In the genomic region with DNA sequence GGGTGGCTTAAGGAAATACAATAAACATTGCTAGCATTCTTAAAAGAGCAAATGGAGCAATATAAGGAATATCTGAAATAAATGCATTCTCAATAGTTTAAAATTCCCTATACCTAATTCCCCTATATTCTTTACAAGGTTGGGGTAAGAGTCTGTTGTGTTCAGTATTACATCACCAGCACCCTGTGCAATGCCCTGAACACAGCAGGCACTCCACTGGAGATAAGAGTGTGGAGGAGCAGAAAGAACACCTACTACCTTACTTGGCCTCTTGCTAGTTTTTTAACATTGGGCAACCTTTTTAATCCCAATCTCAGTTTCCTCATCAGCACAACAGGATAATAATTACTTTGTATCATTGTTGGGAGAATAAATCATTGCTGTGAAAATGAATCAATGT, we compare ENCODE assay signal across 19 cellular contexts.
"Had no signal": no experiment of that assay in that cellular context is flagged by ENCODE, and none has a peak within 500 bp of the region (broad histone marks: within the 10 kb centered on the region; RNA-seq: fewer than 3 reads in every experiment).

No MANE protein-coding gene starts in this region.

- H3K4me3 ChIP-seq: colonic mucosa, esophagus squamous epithelium, gastroesophageal sphincter, heart right ventricle, thyroid gland had no signal

- DNase-seq: activated CD4-positive, alpha-beta T cell treated with anti-CD3 and anti-CD28 coated beads for 1 hour; activated CD4-positive, alpha-beta T cell treated with anti-CD3 and anti-CD28 coated beads, Interleukin-2, amount 50 U/mL, for 1 hour; activated CD8-positive, alpha-beta T cell treated with anti-CD3 and anti-CD28 coated beads, Interleukin-2, amount 10 ng/mL, durations not matched to agents 7 days and 5 days; activated gamma-delta T cell; aorta; brain microvascular endothelial cell; central memory CD4-positive, alpha-beta T cell; colonic mucosa; endodermal cell; esophagus squamous epithelium; heart right ventricle; islet precursor cell; left colon; naive thymus-derived CD8-positive, alpha-beta T cell; stimulated activated CD4-positive, alpha-beta T cell treated with anti-CD3 and anti-CD28 coated beads, Interleukin-1b, Interleukin-23, amount 100 ng/mL, for 48 hours; substantia nigra; T-helper 9 cell; thyroid gland had no signal

- H3K4me1 ChIP-seq: colonic mucosa had no signal

- H3K9me3 ChIP-seq: colonic mucosa, esophagus squamous epithelium, gastroesophageal sphincter, heart right ventricle, thyroid gland had no signal

- H3K27ac ChIP-seq: brain microvascular endothelial cell, colonic mucosa, esophagus squamous epithelium, gastroesophageal sphincter, heart right ventricle, thyroid gland had no signal

- H3K36me3 ChIP-seq: brain microvascular endothelial cell, colonic mucosa, esophagus squamous epithelium, gastroesophageal sphincter, heart right ventricle, thyroid gland had no signal

- H3K27me3 ChIP-seq: brain microvascular endothelial cell, colonic mucosa, esophagus squamous epithelium, gastroesophageal sphincter, heart right ventricle, thyroid gland had no signal

- ATAC-seq: activated CD8-positive, alpha-beta T cell treated with anti-CD3 and anti-CD28 coated beads, Interleukin-2, amount 10 ng/mL, durations not matched to agents 7 days and 5 days; gastroesophageal sphincter; left colon; naive thymus-derived CD8-positive, alpha-beta T cell had no signal
